In the genomic region with DNA sequence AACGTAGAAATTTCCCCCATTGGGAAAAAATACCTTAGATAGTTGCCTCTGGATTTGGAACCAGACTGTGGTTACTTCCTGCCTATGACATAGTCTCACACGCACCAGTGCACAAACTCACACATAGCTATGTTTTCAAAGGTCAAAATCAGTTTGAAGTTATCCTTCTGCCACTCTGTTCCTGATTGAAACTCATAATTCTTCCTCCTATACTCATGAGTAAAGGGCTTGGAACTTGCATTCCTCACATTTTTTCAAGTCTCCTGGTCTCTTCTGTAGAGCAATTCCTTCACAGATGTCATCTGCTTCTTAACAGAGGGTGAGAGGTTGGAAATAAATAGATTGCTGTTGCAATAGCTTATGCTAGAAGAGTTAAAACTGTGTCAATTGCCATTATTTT, we compare ENCODE assay signal across 12 cellular contexts. TPM values are rescaled to one million over a fixed set of nuclear protein-coding genes. Genes with fewer than 3 reads are reported as not detected.
DNase-seq lines count a peak whose midpoint lies in the region; ATAC-seq, FAIRE-seq and TF ChIP-seq lines count a peak whose summit lies in the region.
"Had no signal": no experiment of that assay in that cellular context is flagged by ENCODE, and none has a peak within 500 bp of the region (broad histone marks: within the 10 kb centered on the region; RNA-seq: fewer than 3 reads in every experiment).

No MANE protein-coding gene starts in this region.

- H3K4me3 ChIP-seq in ACC112 (ENCODE audit: low read depth, low read length): no peak overlapping the region
- H3K4me3 ChIP-seq in bronchial epithelial cell (ENCODE audit: low read depth, low read length): no peak overlapping the region
- H3K4me3 ChIP-seq in kidney epithelial cell (ENCODE audit: low read depth, low read length): no peak overlapping the region
- no peak overlapping the region for H3K4me3 ChIP-seq in esophagus muscularis mucosa

- intact Hi-C loops in esophagus muscularis mucosa (cut with DNase I): no loop called here

- H3K27ac ChIP-seq in ACC112 (ENCODE audit: low read depth, low read length) (peak overlapping the region; percentile 93), esophagus muscularis mucosa (replicated peaks in 1 of 4) (no peak overlapping the region)
- H3K27ac ChIP-seq: neutrophil had no signal

- peak; percentile 85 for DNase-seq in HT1080 (ENCODE audit: low read depth)
- DNase-seq in bronchial epithelial cell (ENCODE audit: low read depth): peak; percentile 30
- peak; percentile 91 for DNase-seq in kidney epithelial cell (ENCODE audit: low read depth)
- DNase-seq in esophagus muscularis mucosa (ENCODE audit: extremely low spot score): no peak
- DNase-seq in immature natural killer cell: no peak
- DNase-seq: AML-193; stimulated activated CD4-positive, alpha-beta T cell treated with anti-CD3 and anti-CD28 coated beads, Interleukin-4, amount 100 ng/mL, for 4 hours had no signal

- H3K4me1 Mint-ChIP-seq in immature natural killer cell: no peaks in the 10 kb centered on the region

- H3K27me3 Mint-ChIP-seq in immature natural killer cell (ENCODE audit: low read depth in 3 of 3): peaks cover 0 to 1% (median 0%) of the 10 kb centered on the region in 3 donors

- peaks cover 36% of the 10 kb centered on the region for H3K4me1 ChIP-seq in ACC112 (ENCODE audit: control insufficient read depth, insufficient read depth, low read length, unreplicated experiment)
- peaks cover 0 to 19% (median 6%) of the 10 kb centered on the region in 4 donors for H3K4me1 ChIP-seq in esophagus muscularis mucosa

- no peak for TF ChIP-seq EP300 in esophagus muscularis mucosa (IDR thresholded peaks at IDR 0.05)

- no peak overlapping the region for H3K4me3 Mint-ChIP-seq in immature natural killer cell
- H3K4me3 Mint-ChIP-seq: activated T-helper 1 cell treated with anti-CD3 and anti-CD28 coated beads, Interleukin-12 subunit alpha, Interleukin-12 subunit beta, Interleukin-2, Interleukin-4 antibody, amounts not matched to agents 30 ng/mL and 10 ng/mL and 1 ng/mL, durations not matched to agents 14 hours and 24 hours and 36 hours had no signal

- H3K36me3 ChIP-seq in ACC112 (ENCODE audit: insufficient read depth, low read length): no peaks in the 10 kb centered on the region
- no peaks in the 10 kb centered on the region for H3K36me3 ChIP-seq in bronchial epithelial cell (ENCODE audit: control insufficient read depth, insufficient read depth, low read length)
- H3K36me3 ChIP-seq in kidney epithelial cell (ENCODE audit: control insufficient read depth, insufficient read depth, low read length): no peaks in the 10 kb centered on the region
- H3K36me3 ChIP-seq in esophagus muscularis mucosa: no peaks in the 10 kb centered on the region
- H3K36me3 ChIP-seq: neutrophil had no signal

- no peak for TF ChIP-seq POLR2A in esophagus muscularis mucosa (IDR thresholded peaks at IDR 0.05; ENCODE audit: low read depth)

- no peak for ATAC-seq in GM21737 (IDR thresholded peaks at IDR 0.05; ENCODE audit: unreplicated experiment)
- ATAC-seq in HG02981 (IDR thresholded peaks at IDR 0.05; ENCODE audit: unreplicated experiment): no peak

- H2AFZ ChIP-seq in ACC112 (ENCODE audit: low read length, unreplicated experiment): peak overlapping the region; percentile 15

- H3K27me3 ChIP-seq in ACC112 (ENCODE audit: insufficient read depth, low read length) (no peaks in the 10 kb centered on the region), bronchial epithelial cell (ENCODE audit: control insufficient read depth, insufficient read depth, low read length) (no peaks in the 10 kb centered on the region), kidney epithelial cell (ENCODE audit: control insufficient read depth, insufficient read depth, low read length) (no peaks in the 10 kb centered on the region), esophagus muscularis mucosa (no peaks in the 10 kb centered on the region)
- H3K27me3 ChIP-seq: neutrophil had no signal

- WGBS in esophagus muscularis mucosa: 40% methylated on average over 2 of the region's 2 CpGs

- FAIRE-seq in bronchial epithelial cell (lab: Jason Lieb, UNC): no peak

- peaks cover 7 to 28% (median 18%) of the 10 kb centered on the region in 6 donors for H3K9me3 Mint-ChIP-seq in immature natural killer cell

- no peaks in the 10 kb centered on the region for H3K36me3 Mint-ChIP-seq in immature natural killer cell

- no peak for TF ChIP-seq CTCF in bronchial epithelial cell (IDR thresholded peaks at IDR 0.05; ENCODE audit: insufficient read depth, low read length, severe bottlenecking)
- TF ChIP-seq CTCF in kidney epithelial cell (IDR thresholded peaks at IDR 0.05; ENCODE audit: insufficient read depth, low read length, poor library complexity, severe bottlenecking): no peak
- TF ChIP-seq CTCF in esophagus muscularis mucosa (IDR thresholded peaks at IDR 0.05): no peak

- H3K9me3 ChIP-seq in esophagus muscularis mucosa: no peaks in the 10 kb centered on the region
- H3K9me3 ChIP-seq: neutrophil had no signal

- H3K79me2 ChIP-seq in ACC112 (ENCODE audit: control insufficient read depth, insufficient read depth, low read length, unreplicated experiment): no peaks in the 10 kb centered on the region

- no peak overlapping the region for H3K27ac Mint-ChIP-seq in immature natural killer cell
- H3K27ac Mint-ChIP-seq: activated T-helper 1 cell treated with anti-CD3 and anti-CD28 coated beads, Interleukin-12 subunit alpha, Interleukin-12 subunit beta, Interleukin-2, Interleukin-4 antibody, amounts not matched to agents 30 ng/mL and 10 ng/mL and 1 ng/mL, durations not matched to agents 14 hours and 24 hours and 36 hours had no signal

RNA-seq across cellular contexts. Expression of gene POSTN, which starts 18.6 kb away (rescaled TPM):
- total RNA-seq in HT1080 (2014; rRNA removed; shearing (Covaris generic)): not detected in 2 replicates
- polyA plus RNA-seq in HT1080 (2015; cell fraction: cytosol; rRNA removed): 0.16 TPM in 1 of 2 replicates, not detected in the other
- polyA plus RNA-seq in HT1080 (2015; cell fraction: nucleus; rRNA removed): 0.08 and 0.19 TPM in 2 replicates
- total RNA-seq in bronchial epithelial cell (1.5 and 2.1 TPM in 2 replicates), kidney epithelial cell (16.4 and 22.2 TPM in 2 replicates), esophagus muscularis mucosa (10 to 100 TPM; 21.6 to 81.7 (median 50.2) TPM)
- not detected for polyA plus RNA-seq in immature natural killer cell
- total RNA-seq: activated T-helper 1 cell treated with anti-CD3 and anti-CD28 coated beads, Interleukin-12 subunit alpha, Interleukin-12 subunit beta, Interleukin-2, Interleukin-4 antibody, amounts not matched to agents 30 ng/mL and 10 ng/mL and 1 ng/mL, durations not matched to agents 14 hours and 24 hours and 36 hours had no signal

Comparison
In these comparisons a context has a peak if more than half of its experiments do, and no peak if none do; other contexts are left out.
1. DNase-seq: peak in HT1080 (single experiment), bronchial epithelial cell (single experiment) and kidney epithelial cell (single experiment); none in esophagus muscularis mucosa (single experiment) and immature natural killer cell (0 of 3).